ENCODE assay signal across 15 cellular contexts in the genomic region with DNA sequence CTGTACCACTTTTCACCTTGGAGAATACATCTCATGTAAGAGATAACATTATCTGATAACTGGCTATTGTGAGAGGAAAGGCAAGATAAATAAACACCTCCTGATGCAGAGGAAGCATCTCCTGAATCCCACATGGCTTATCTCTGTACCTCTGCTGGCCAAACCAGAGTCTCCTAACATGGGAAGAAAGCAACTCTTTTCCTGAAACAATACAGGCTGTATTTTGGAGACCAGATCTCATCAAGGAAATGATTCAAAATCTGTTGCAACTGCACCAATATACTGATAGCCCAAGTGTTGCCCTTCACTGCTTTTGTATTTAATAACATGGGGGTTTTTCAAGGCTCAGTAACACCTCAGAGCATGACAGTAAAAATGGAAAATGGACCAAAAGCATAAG.
DNase-seq lines count a peak whose midpoint lies in the region; ATAC-seq and TF ChIP-seq lines count a peak whose summit lies in the region.
"Had no signal": no experiment of that assay in that cellular context is flagged by ENCODE, and none has a peak within 500 bp of the region (broad histone marks: within the 10 kb centered on the region; RNA-seq: fewer than 3 reads in every experiment).

No MANE protein-coding gene starts in this region.

- in situ Hi-C loops in mammary epithelial cell (cut with MboI; ENCODE audit: low sequenced_read_pairs in 2 of 2), result no loop called here

- peaks cover 0 to under 1% (median 0%) of the 10 kb centered on the region in 7 donors for H3K9me3 Mint-ChIP-seq in CD14-positive monocyte
- H3K9me3 Mint-ChIP-seq: CD4-positive, alpha-beta T cell; HFFc6 had no signal

- H3K4me2 ChIP-seq in mammary epithelial cell (ENCODE audit: insufficient read depth, low read depth, low read length), result no peak overlapping the region
- peak overlapping the region; percentile 61 for H3K4me2 ChIP-seq in OCI-LY3 (ENCODE audit: low read length)
- no peak overlapping the region for H3K4me2 ChIP-seq in mesendoderm (ENCODE audit: low read length)

- no peak overlapping the region for H4K8ac ChIP-seq in mesendoderm (ENCODE audit: low read depth, low read length)

- H3K36me3 ChIP-seq in mammary epithelial cell (ENCODE audit: insufficient read depth, low read length) (no peaks in the 10 kb centered on the region), breast epithelium (no peaks in the 10 kb centered on the region), OCI-LY3 (replicated peaks; ENCODE audit: low read depth, low read length) (peaks cover 5% of the 10 kb centered on the region), mesendoderm (ENCODE audit: control insufficient read depth, insufficient read depth, low read length) (no peaks in the 10 kb centered on the region)
- H3K36me3 ChIP-seq: BLaER1 treated with 17β-estradiol and CSF1 and Interleukin-3, amounts not matched to agents 10 nM and 100 nM had no signal

- peaks cover 30% of the 10 kb centered on the region for H3K4me1 Mint-ChIP-seq in CD14-positive monocyte
- H3K4me1 Mint-ChIP-seq: B cell had no signal

- CTCF ChIA-PET in mammary epithelial cell (lab: Charles Lee; ENCODE audit: low non-redundant PET), result no interaction called here

- peak overlapping the region; percentile 60 for H2BK5ac ChIP-seq in mesendoderm (ENCODE audit: low read length)

- peak overlapping the region; percentile 8 for H3K18ac ChIP-seq in mesendoderm (ENCODE audit: low read length)

- no peak overlapping the region for H3K9ac ChIP-seq in mammary epithelial cell (ENCODE audit: insufficient read depth, low read length)
- peak overlapping the region; percentile 52 for H3K9ac ChIP-seq in OCI-LY3 (ENCODE audit: low read length)
- H3K9ac ChIP-seq in mesendoderm (ENCODE audit: low read length), result peak overlapping the region; percentile 20
- H3K9ac ChIP-seq: BLaER1 treated with 17β-estradiol and CSF1 and Interleukin-3, amounts not matched to agents 10 nM and 100 nM had no signal

- peak overlapping the region; percentile 51 for H2AK5ac ChIP-seq in mesendoderm (ENCODE audit: low read length)

- peaks cover 10% of the 10 kb centered on the region for H3K4me1 ChIP-seq in mammary epithelial cell (ENCODE audit: insufficient read depth, low read length)
- H3K4me1 ChIP-seq in breast epithelium, result no peaks in the 10 kb centered on the region
- H3K4me1 ChIP-seq in OCI-LY3 (ENCODE audit: low read length), result peaks cover 71% of the 10 kb centered on the region
- H3K4me1 ChIP-seq in mesendoderm (ENCODE audit: control insufficient read depth, low read depth, low read length), result peaks cover 14% of the 10 kb centered on the region
- H3K4me1 ChIP-seq: Caco-2 had no signal

- H3K4me3 ChIP-seq in mammary epithelial cell (replicated peaks in 1 of 3; ENCODE audit: insufficient read depth in 1 of 3, low read depth in 2 of 3, low read length in 3 of 3) (no peak overlapping the region), breast epithelium (no peak overlapping the region), OCI-LY3 (ENCODE audit: low read length) (peak overlapping the region; percentile 27), mesendoderm (ENCODE audit: low read length) (no peak overlapping the region)
- H3K4me3 ChIP-seq: BLaER1 treated with 17β-estradiol and CSF1 and Interleukin-3, amounts not matched to agents 10 nM and 100 nM had no signal

- H2AFZ ChIP-seq in mammary epithelial cell (ENCODE audit: low read depth, low read length) (peak overlapping the region; percentile 8), OCI-LY3 (ENCODE audit: low read depth, low read length) (no peak overlapping the region)

- H3K36me3 Mint-ChIP-seq in CD14-positive monocyte, result peaks cover 0 to 4% of the 10 kb centered on the region in 2 donors

- TF ChIP-seq POLR2A in breast epithelium (IDR thresholded peaks at IDR 0.05), result no peak

- H4K20me1 ChIP-seq in mammary epithelial cell (ENCODE audit: insufficient read depth, low read length) (no peaks in the 10 kb centered on the region), OCI-LY3 (ENCODE audit: insufficient read depth, low read length) (no peaks in the 10 kb centered on the region)
- H4K20me1 ChIP-seq: BLaER1 treated with 17β-estradiol and CSF1 and Interleukin-3, amounts not matched to agents 10 nM and 100 nM had no signal

- H3K23ac ChIP-seq in mesendoderm (ENCODE audit: low read length), result peak overlapping the region; percentile 60

- ATAC-seq in GM21786 (IDR thresholded peaks at IDR 0.05; ENCODE audit: unreplicated experiment), result no peak
- ATAC-seq: HCT116 had no signal

- intact Hi-C loops in mammary epithelial cell (cut with micrococcal nuclease) (no loop called here), breast epithelium (cut with DNase I; ENCODE audit: low total_unique reads) (no loop called here), CD14-positive monocyte (cut with micrococcal nuclease) (loop anchor here in 1 of 2 donors (10.0 kb wide), 1 partner anchor 62 kb away; no protein-coding TSS in a partner anchor)

- peak overlapping the region; percentile 42 for H3K56ac ChIP-seq in mesendoderm (ENCODE audit: low read length)

- H3K27me3 ChIP-seq in mammary epithelial cell (ENCODE audit: insufficient read depth, low read length), result no peaks in the 10 kb centered on the region
- no peaks in the 10 kb centered on the region for H3K27me3 ChIP-seq in breast epithelium
- no peaks in the 10 kb centered on the region for H3K27me3 ChIP-seq in OCI-LY3 (ENCODE audit: low read depth, low read length)
- no peaks in the 10 kb centered on the region for H3K27me3 ChIP-seq in mesendoderm (ENCODE audit: insufficient read depth, low read length, poor library complexity)
- H3K27me3 ChIP-seq: BLaER1 treated with 17β-estradiol and CSF1 and Interleukin-3, amounts not matched to agents 10 nM and 100 nM had no signal

- no peaks in the 10 kb centered on the region for H3K79me1 ChIP-seq in mesendoderm (ENCODE audit: low read length)

- no peak overlapping the region for H4K5ac ChIP-seq in mesendoderm (ENCODE audit: low read length)

- H3K27ac ChIP-seq in mammary epithelial cell (ENCODE audit: insufficient read depth, low read depth, low read length), result no peak overlapping the region
- no peak overlapping the region for H3K27ac ChIP-seq in breast epithelium
- peak overlapping the region; percentile 86 for H3K27ac ChIP-seq in OCI-LY3 (ENCODE audit: low read length)
- no peak overlapping the region for H3K27ac ChIP-seq in mesendoderm (ENCODE audit: low read depth, low read length)
- H3K27ac ChIP-seq: HL-60 had no signal

- H3K4ac ChIP-seq in mesendoderm (ENCODE audit: low read depth, low read length), result no peak overlapping the region

- BruUV-seq in mammary epithelial cell (replicated peaks; lab: Mats Ljungman, UMichigan), result no TSS peak

- H3K9me3 ChIP-seq in mammary epithelial cell (replicated peaks; ENCODE audit: insufficient read depth, low read length), result no peaks in the 10 kb centered on the region
- H3K9me3 ChIP-seq in breast epithelium, result no peaks in the 10 kb centered on the region
- no peaks in the 10 kb centered on the region for H3K9me3 ChIP-seq in OCI-LY3 (ENCODE audit: insufficient read depth, low read length)
- H3K9me3 ChIP-seq: Caco-2 had no signal

- peaks cover 5 to 20% (median 10%) of the 10 kb centered on the region in 3 donors for H3K27me3 Mint-ChIP-seq in CD14-positive monocyte (ENCODE audit: low read depth in 3 of 3)

- TF ChIP-seq CTCF in mammary epithelial cell (conservative IDR thresholded peaks at IDR 0.05 in 1 of 2, IDR thresholded peaks at IDR 0.05 in 1 of 2; ENCODE audit: extremely low read depth in 1 of 2, insufficient read depth in 1 of 2, low read depth in 1 of 2, low read length in 2 of 2) (no peak), breast epithelium (IDR thresholded peaks at IDR 0.05) (no peak), OCI-LY3 (IDR thresholded peaks at IDR 0.05; ENCODE audit: low read depth, low read length) (no peak), CD14-positive monocyte (IDR thresholded peaks at IDR 0.05) (no peak)

- H2BK120ac ChIP-seq in mesendoderm (ENCODE audit: low read depth, low read length), result no peak overlapping the region

- H3K27ac Mint-ChIP-seq in CD14-positive monocyte, result no peak overlapping the region
- H3K27ac Mint-ChIP-seq: B cell; CD4-positive, alpha-beta T cell; HFFc6 had no signal

- DNase-seq in mammary epithelial cell (no peak), breast epithelium (ENCODE audit: low spot score in 2 of 2) (no peak), mesendoderm (peak; percentile 90), CD14-positive monocyte (ENCODE audit: low spot score) (no peak)
- DNase-seq: Caco-2; CD4-positive, alpha-beta T cell; GOT3; H7; HFFc6 had no signal

- H3K4me3 Mint-ChIP-seq in CD14-positive monocyte, result no peak overlapping the region
- H3K4me3 Mint-ChIP-seq: B cell; CD4-positive, alpha-beta T cell; HFFc6 had no signal

- H3K79me2 ChIP-seq in mammary epithelial cell (ENCODE audit: insufficient read depth, low read length) (no peaks in the 10 kb centered on the region), OCI-LY3 (ENCODE audit: low read length) (no peaks in the 10 kb centered on the region), mesendoderm (ENCODE audit: control insufficient read depth, insufficient read depth, low read length) (no peaks in the 10 kb centered on the region)

- H2BK15ac ChIP-seq in mesendoderm (replicated peaks; ENCODE audit: low read depth), result no peak overlapping the region

- dilution Hi-C loops in mammary epithelial cell (cut with HindIII; ENCODE audit: low sequenced_read_pairs), result no loop called here
